33 cellular contexts compared by ENCODE assay signal in genomic region chr16:17206712-17207111, GRCh38.
DNase-seq lines count a peak whose midpoint lies in the region; ATAC-seq and TF ChIP-seq lines count a peak whose summit lies in the region.
"Had no signal": no experiment of that assay in that cellular context is flagged by ENCODE, and none has a peak within 500 bp of the region (broad histone marks: within the 10 kb centered on the region; RNA-seq: fewer than 3 reads in every experiment).

No MANE protein-coding gene starts in this region.

- H3K9me3 ChIP-seq in body of pancreas: no peaks in the 10 kb centered on the region
- H3K9me3 ChIP-seq: ascending aorta, esophagus squamous epithelium, stomach, thyroid gland had no signal

- no peak overlapping the region for H3K4me3 ChIP-seq in body of pancreas
- H3K4me3 ChIP-seq: ascending aorta, esophagus squamous epithelium, GM23338, skin epidermis, stomach, thyroid gland had no signal

- peaks cover 4% of the 10 kb centered on the region for H3K9me3 Mint-ChIP-seq in osteocyte (ENCODE audit: unreplicated experiment)
- H3K9me3 Mint-ChIP-seq: activated naive CD8-positive, alpha-beta T cell treated with anti-CD3 and anti-CD28 coated beads, Interleukin-2, amount 10 ng/mL, durations not matched to agents 7 days and 5 days; GM23338; IgD-negative memory B cell; mesothelial cell of epicardium; naive thymus-derived CD4-positive, alpha-beta T cell; T-helper 1 cell treated with Interleukin-12 subunit alpha and Interleukin-12 subunit beta and Interleukin-4 antibody, amounts not matched to agents 30 μg/mL and 1 μg/mL, for 36 hours had no signal

- H3K36me3 ChIP-seq in body of pancreas (replicated peaks in 1 of 2; ENCODE audit: insufficient read depth in 1 of 2, low read depth in 2 of 2): no peaks in the 10 kb centered on the region
- H3K36me3 ChIP-seq: ascending aorta, esophagus squamous epithelium, stomach, thyroid gland had no signal

- no peaks in the 10 kb centered on the region for H3K27me3 ChIP-seq in body of pancreas
- H3K27me3 ChIP-seq: ascending aorta, esophagus squamous epithelium, stomach, thyroid gland had no signal

- peak overlapping the region; percentile 46 to 78 (median 69) for H3K27ac ChIP-seq in body of pancreas
- H3K27ac ChIP-seq: ascending aorta, esophagus squamous epithelium, skin epidermis had no signal

- H3K27me3 Mint-ChIP-seq in osteocyte (ENCODE audit: unreplicated experiment): no peaks in the 10 kb centered on the region
- H3K27me3 Mint-ChIP-seq: activated naive CD8-positive, alpha-beta T cell treated with anti-CD3 and anti-CD28 coated beads, Interleukin-2, amount 10 ng/mL, durations not matched to agents 7 days and 5 days; dendritic cell treated with granulocyte-macrophage colony-stimulating factor and Interleukin-4, amounts not matched to agents 40 ng/mL and 50 ng/mL, for 4 days; IgD-negative memory B cell; naive thymus-derived CD4-positive, alpha-beta T cell had no signal

- 73 to 83% methylated on average over 2 of the region's 2 CpGs for WGBS in body of pancreas, 2 donors

- no peak overlapping the region for H3K4me3 Mint-ChIP-seq in osteocyte (ENCODE audit: unreplicated experiment)
- H3K4me3 Mint-ChIP-seq: activated naive CD8-positive, alpha-beta T cell treated with anti-CD3 and anti-CD28 coated beads, Interleukin-2, amount 10 ng/mL, durations not matched to agents 7 days and 5 days; dendritic cell treated with granulocyte-macrophage colony-stimulating factor and Interleukin-4, amounts not matched to agents 40 ng/mL and 50 ng/mL, for 4 days; IgD-negative memory B cell; mesothelial cell of epicardium; naive thymus-derived CD4-positive, alpha-beta T cell; T-helper 1 cell treated with Interleukin-12 subunit alpha and Interleukin-12 subunit beta and Interleukin-4 antibody, amounts not matched to agents 30 μg/mL and 1 μg/mL, for 36 hours had no signal

- TF ChIP-seq POLR2A in body of pancreas (IDR thresholded peaks at IDR 0.05): no peak

- TF ChIP-seq CTCF in GM12873 (IDR thresholded peaks at IDR 0.05; ENCODE audit: insufficient read depth, low read depth, low read length, missing control alignments): peak; percentile 8
- TF ChIP-seq CTCF in body of pancreas (IDR thresholded peaks at IDR 0.05): peak in 2 of 7 experiments; percentile 17 to 19
- TF ChIP-seq CTCF in osteocyte (IDR thresholded peaks at IDR 0.05): peak; percentile 18

- no peaks in the 10 kb centered on the region for H3K36me3 Mint-ChIP-seq in osteocyte (ENCODE audit: unreplicated experiment)
- H3K36me3 Mint-ChIP-seq: mesothelial cell of epicardium had no signal

- peak; percentile 49 for DNase-seq in NCI-H510A treated with DMSO at 0.1 percent for 48 hours (lab: John Stamatoyannopoulos, UW)
- DNase-seq in NCI-H510A (lab: John Stamatoyannopoulos, UW): no peak
- DNase-seq in body of pancreas: no peak
- no peak for DNase-seq in osteocyte (ENCODE audit: extremely low spot score, unreplicated experiment)
- DNase-seq in stimulated activated CD4-positive, alpha-beta T cell treated with anti-CD3 and anti-CD28 coated beads, Interleukin-2, amount 100 ng/mL, for 48 hours: no peak
- DNase-seq in NCI-H2029 (lab: John Stamatoyannopoulos, UW): no peak
- DNase-seq: activated CD4-positive, alpha-beta T cell treated with anti-CD3 and anti-CD28 coated beads for 1 hour; activated effector memory CD4-positive, alpha-beta T cell treated with Interleukin-2 at 50 U/mL for 16 hours; activated naive CD8-positive, alpha-beta T cell treated with anti-CD3 and anti-CD28 coated beads, Interleukin-2, amount 10 ng/mL, durations not matched to agents 7 days and 5 days; activated T-cell treated with anti-CD3 and anti-CD28 coated beads for 4 hours; Calu3; central memory CD4-positive, alpha-beta T cell; esophagus squamous epithelium; islet precursor cell; naive thymus-derived CD4-positive, alpha-beta T cell; NCI-H1092; NCI-H187 treated with DMSO at 0.1 percent for 48 hours; NCI-H2227 treated with DMSO at 0.1 percent for 48 hours; NCI-H82; occipital lobe; OCI-M1; stimulated activated CD4-positive, alpha-beta T cell treated with anti-CD3 and anti-CD28 coated beads, Interleukin-1b, Interleukin-23, amount 100 ng/mL, for 48 hours; stomach; thyroid gland had no signal

- ATAC-seq in body of pancreas (no peak), HG02840 (IDR thresholded peaks at IDR 0.05; ENCODE audit: low FRiP score, unreplicated experiment) (no peak)
- ATAC-seq: naive thymus-derived CD4-positive, alpha-beta T cell had no signal

- H3K4me1 Mint-ChIP-seq in osteocyte (ENCODE audit: unreplicated experiment): peaks cover 2% of the 10 kb centered on the region

- peaks cover 15% of the 10 kb centered on the region for H3K4me1 ChIP-seq in body of pancreas
- H3K4me1 ChIP-seq: ascending aorta had no signal

- H3K27ac Mint-ChIP-seq in osteocyte (ENCODE audit: unreplicated experiment): no peak overlapping the region
- H3K27ac Mint-ChIP-seq: activated naive CD8-positive, alpha-beta T cell treated with anti-CD3 and anti-CD28 coated beads, Interleukin-2, amount 10 ng/mL, durations not matched to agents 7 days and 5 days; dendritic cell treated with granulocyte-macrophage colony-stimulating factor and Interleukin-4, amounts not matched to agents 40 ng/mL and 50 ng/mL, for 4 days; mesothelial cell of epicardium; T-helper 1 cell treated with Interleukin-12 subunit alpha and Interleukin-12 subunit beta and Interleukin-4 antibody, amounts not matched to agents 30 μg/mL and 1 μg/mL, for 36 hours had no signal

- intact Hi-C loops in body of pancreas (cut with DNase I): no loop called here
